Comparison of ENCODE assay signal across 8 cellular contexts in the genomic region with DNA sequence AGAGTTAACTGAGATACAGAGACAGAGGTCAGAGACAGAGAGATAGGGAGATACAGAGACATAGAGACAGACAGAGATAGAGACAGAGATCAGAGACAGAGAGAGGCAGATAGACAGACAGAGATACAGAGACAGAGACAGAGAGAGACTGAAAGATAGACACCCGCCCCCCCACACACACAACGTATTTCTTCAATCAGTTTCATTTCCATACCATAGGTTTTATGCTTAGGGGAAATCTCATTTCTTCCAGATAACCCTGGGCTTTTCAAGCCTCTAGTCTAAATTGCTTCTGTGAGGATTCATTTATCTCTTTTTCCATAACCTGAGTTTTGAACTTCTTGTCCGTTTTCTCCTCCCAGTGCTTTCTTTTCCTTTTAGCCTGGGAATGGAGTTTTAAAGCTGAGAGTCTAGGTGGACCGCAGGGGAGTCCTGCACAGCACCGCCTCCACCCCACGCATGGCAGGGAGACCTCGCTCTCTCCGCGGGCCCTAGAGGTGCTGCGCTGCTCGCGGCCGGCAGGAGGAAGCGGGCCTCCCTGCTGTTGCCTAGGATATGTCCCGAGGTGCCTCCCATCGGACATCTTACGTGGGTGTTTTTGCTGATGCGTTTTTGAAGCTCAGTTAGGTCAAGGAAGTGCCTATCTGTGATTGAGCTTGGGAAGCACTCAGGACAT.
DNase-seq lines count a peak whose midpoint lies in the region; ATAC-seq and TF ChIP-seq lines count a peak whose summit lies in the region.

No MANE protein-coding gene starts in this region.

- peaks cover 50% of the 10 kb centered on the region for H3K27me3 Mint-ChIP-seq in Calu3 (ENCODE audit: unreplicated experiment)

- CTCF ChIA-PET in Calu3 (lab: Charles Lee), result interaction anchor here (0.7 to 1.6 kb wide), 9 partner anchors 8 to 1821 kb away, joined by 3 to 26 read pairs (median 5); no protein-coding TSS in a partner anchor

- DNase-seq in Calu3, result peak; percentile 65
- peak; percentile 78 for DNase-seq in SK-N-DZ (ENCODE audit: low spot score)
- DNase-seq in astrocyte of the spinal cord (ENCODE audit: low read depth, low spot score), result peak; percentile 49
- peak; percentile 75 for DNase-seq in iPS-NIHi7 (ENCODE audit: extremely low spot score)
- DNase-seq in stimulated activated CD4-positive, alpha-beta T cell treated with anti-CD3 and anti-CD28 coated beads, Interleukin-15, amount 100 ng/mL, for 24 hours, result peak; percentile 65
- DNase-seq in NCI-H1048 (lab: John Stamatoyannopoulos, UW), result no peak

- H3K9me3 Mint-ChIP-seq in Calu3 (ENCODE audit: low read depth, unreplicated experiment), result no peaks in the 10 kb centered on the region

- peaks cover 9% of the 10 kb centered on the region for H3K4me1 Mint-ChIP-seq in Calu3 (ENCODE audit: low read depth, unreplicated experiment)

- H3K4me3 ChIP-seq in astrocyte of the spinal cord (ENCODE audit: low read depth, low read length), result peak overlapping the region; percentile 36

- no TSS peak for BruUV-seq in Calu3 (replicated peaks; lab: Mats Ljungman, UMichigan)

- in situ Hi-C loops in astrocyte of the spinal cord (cut with HindIII; ENCODE audit: low sequenced_read_pairs), result no loop called here

- H3K27ac Mint-ChIP-seq in Calu3 (ENCODE audit: unreplicated experiment), result no peak overlapping the region

- no peaks in the 10 kb centered on the region for H3K36me3 Mint-ChIP-seq in Calu3 (ENCODE audit: insufficient read depth, unreplicated experiment)

- intact Hi-C loops in Calu3 (cut with micrococcal nuclease; ENCODE audit: unreplicated experiment), result loop anchor here (2.0 to 10.0 kb wide), 2 partner anchors 19 to 477 kb away; no protein-coding TSS in a partner anchor

- ATAC-seq in GM19351 (IDR thresholded peaks at IDR 0.05; ENCODE audit: unreplicated experiment) (peak; percentile 60), HG03439 (IDR thresholded peaks at IDR 0.05; ENCODE audit: unreplicated experiment) (peak; percentile 74)

- H3K4me3 Mint-ChIP-seq in Calu3 (ENCODE audit: low read depth, unreplicated experiment), result peak overlapping the region; percentile 43

- TF ChIP-seq CTCF in Calu3 (IDR thresholded peaks at IDR 0.05; ENCODE audit: unreplicated experiment) (no peak), astrocyte of the spinal cord (IDR thresholded peaks at IDR 0.05; ENCODE audit: low read depth, low read length) (peak; percentile 50)
